8 cellular contexts compared by ENCODE assay signal in the genomic region with DNA sequence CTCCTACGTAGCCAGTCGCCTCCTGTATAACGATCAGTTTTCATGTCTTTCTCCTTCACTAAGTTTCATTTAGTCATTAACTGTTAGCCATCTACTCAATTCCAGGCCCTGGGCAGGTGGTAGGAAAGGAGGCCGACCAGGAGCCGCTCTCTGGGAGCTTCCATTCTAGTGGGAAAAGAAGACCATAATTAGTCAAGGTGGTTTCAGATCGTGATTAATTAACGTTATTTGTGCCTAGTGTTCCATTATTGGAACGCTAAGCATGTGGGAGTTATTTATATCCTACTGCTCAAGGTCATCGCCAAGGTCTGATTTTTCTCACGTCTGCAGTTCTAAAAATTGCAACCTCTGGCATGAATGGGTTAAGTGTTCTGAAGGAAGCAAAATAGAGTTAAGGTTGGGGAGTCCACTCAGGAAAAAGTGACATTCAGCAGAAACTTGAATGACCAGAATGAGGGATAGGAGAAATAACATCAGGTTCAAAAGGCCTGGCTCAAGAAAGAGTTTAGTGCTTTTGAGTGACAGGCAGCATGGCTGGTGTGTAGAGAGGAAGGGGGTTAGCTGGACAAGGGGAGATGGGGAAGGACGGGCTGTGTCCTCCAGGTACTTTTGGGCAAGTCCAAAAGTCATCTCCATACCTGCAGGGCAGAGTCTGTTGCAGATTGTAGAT. TPM values are rescaled to one million over a fixed set of nuclear protein-coding genes. Genes with fewer than 3 reads are reported as not detected.
A peak's percentile ranks its signal among the peaks of the same experiment; 100 is the strongest.
DNase-seq lines count a peak whose midpoint lies in the region; ATAC-seq and TF ChIP-seq lines count a peak whose summit lies in the region.

No MANE protein-coding gene starts in this region.

- H3K27ac Mint-ChIP-seq in HFFc6: peak overlapping the region; percentile 98
- peak overlapping the region; percentile 96 for H3K27ac Mint-ChIP-seq in activated CD8-positive, alpha-beta T cell treated with anti-CD3 and anti-CD28 coated beads for 36 hours
- H3K27ac Mint-ChIP-seq in stimulated activated memory B cell treated with anti-CD40 and anti-IgM and Interleukin-4, amounts not matched to agents 10 μg/mL and 1 μg/mL and 100 μg/mL, for 72 hours: peak overlapping the region; percentile 98

- H3K27me3 Mint-ChIP-seq in HFFc6 (ENCODE audit: insufficient read depth): no peaks in the 10 kb centered on the region
- no peaks in the 10 kb centered on the region for H3K27me3 Mint-ChIP-seq in activated CD8-positive, alpha-beta T cell treated with anti-CD3 and anti-CD28 coated beads for 36 hours
- no peaks in the 10 kb centered on the region for H3K27me3 Mint-ChIP-seq in stimulated activated memory B cell treated with anti-CD40 and anti-IgM and Interleukin-4, amounts not matched to agents 10 μg/mL and 1 μg/mL and 100 μg/mL, for 72 hours

- peak overlapping the region; percentile 85 for H3K4me3 ChIP-seq in iPS-11a (ENCODE audit: low read depth, low read length)

- no peak for DNase-seq in HFFc6
- DNase-seq in activated CD8-positive, alpha-beta T cell treated with anti-CD3 and anti-CD28 coated beads for 36 hours: no peak
- DNase-seq in GM10248 (ENCODE audit: extremely low spot score): no peak
- no peak for DNase-seq in DMS79 (lab: John Stamatoyannopoulos, UW)
- no peak for DNase-seq in A172 (ENCODE audit: low spot score)

- CTCF ChIA-PET in activated CD8-positive, alpha-beta T cell treated with anti-CD3 and anti-CD28 coated beads for 36 hours (lab: Charles Lee): interaction anchor here (0.9 to 2.1 kb wide), 5 partner anchors 9 to 272 kb away, joined by 3 to 10 read pairs (median 4); no protein-coding TSS in a partner anchor
- CTCF ChIA-PET in GM10248 (lab: Yijun Ruan, JAX): interaction anchor here (0.6 to 2.9 kb wide), 7 partner anchors 11 to 66 kb away, joined by 3 to 16 read pairs (median 4); no protein-coding TSS in a partner anchor

- peaks cover 16% of the 10 kb centered on the region; the same call in 1 of the 2 replicates for H3K36me3 Mint-ChIP-seq in HFFc6 (ENCODE audit: low read depth)
- H3K36me3 Mint-ChIP-seq in activated CD8-positive, alpha-beta T cell treated with anti-CD3 and anti-CD28 coated beads for 36 hours (ENCODE audit: low read depth): peaks cover 27% of the 10 kb centered on the region
- peaks cover 18% of the 10 kb centered on the region for H3K36me3 Mint-ChIP-seq in stimulated activated memory B cell treated with anti-CD40 and anti-IgM and Interleukin-4, amounts not matched to agents 10 μg/mL and 1 μg/mL and 100 μg/mL, for 72 hours

- no peaks in the 10 kb centered on the region for H3K9me3 Mint-ChIP-seq in HFFc6
- H3K9me3 Mint-ChIP-seq in activated CD8-positive, alpha-beta T cell treated with anti-CD3 and anti-CD28 coated beads for 36 hours: no peaks in the 10 kb centered on the region
- peaks cover 5% of the 10 kb centered on the region for H3K9me3 Mint-ChIP-seq in stimulated activated memory B cell treated with anti-CD40 and anti-IgM and Interleukin-4, amounts not matched to agents 10 μg/mL and 1 μg/mL and 100 μg/mL, for 72 hours

- H3K4me3 Mint-ChIP-seq in HFFc6: peak overlapping the region; percentile 96
- peak overlapping the region; percentile 97 for H3K4me3 Mint-ChIP-seq in activated CD8-positive, alpha-beta T cell treated with anti-CD3 and anti-CD28 coated beads for 36 hours
- peak overlapping the region; percentile 93 for H3K4me3 Mint-ChIP-seq in stimulated activated memory B cell treated with anti-CD40 and anti-IgM and Interleukin-4, amounts not matched to agents 10 μg/mL and 1 μg/mL and 100 μg/mL, for 72 hours

- POLR2A ChIA-PET in activated CD8-positive, alpha-beta T cell treated with anti-CD3 and anti-CD28 coated beads for 36 hours (lab: Charles Lee): interaction anchor here (0.6 to 3.1 kb wide), 8 partner anchors 9 to 219 kb away, joined by 3 to 14 read pairs (median 6); no protein-coding TSS in a partner anchor
- POLR2A ChIA-PET in GM10248 (lab: Yijun Ruan, JAX): no interaction called here

- no peak for TF ChIP-seq CTCF in HFFc6 (IDR thresholded peaks at IDR 0.05)
- TF ChIP-seq CTCF in activated CD8-positive, alpha-beta T cell treated with anti-CD3 and anti-CD28 coated beads for 36 hours (IDR thresholded peaks at IDR 0.05): no peak
- no peak for TF ChIP-seq CTCF in GM10248 (IDR thresholded peaks at IDR 0.05; ENCODE audit: control extremely low read depth, extremely low read depth, low read depth, missing control alignments)

- ATAC-seq in activated CD8-positive, alpha-beta T cell treated with anti-CD3 and anti-CD28 coated beads for 36 hours: no peak
- no peak for ATAC-seq in stimulated activated memory B cell treated with anti-CD40 and anti-IgM and Interleukin-4, amounts not matched to agents 10 μg/mL and 1 μg/mL and 100 μg/mL, for 72 hours
- ATAC-seq in HG03025 (IDR thresholded peaks at IDR 0.05; ENCODE audit: low FRiP score, unreplicated experiment): no peak

- intact Hi-C loops in activated CD8-positive, alpha-beta T cell treated with anti-CD3 and anti-CD28 coated beads for 36 hours (cut with micrococcal nuclease): loop anchor here (10.0 kb wide), 1 partner anchor 99 kb away; a partner anchor contains a TSS

- H3K4me1 Mint-ChIP-seq in HFFc6 (ENCODE audit: low read depth): peaks cover 36% of the 10 kb centered on the region
- peaks cover 43% of the 10 kb centered on the region for H3K4me1 Mint-ChIP-seq in activated CD8-positive, alpha-beta T cell treated with anti-CD3 and anti-CD28 coated beads for 36 hours (ENCODE audit: low read depth)
- H3K4me1 Mint-ChIP-seq in stimulated activated memory B cell treated with anti-CD40 and anti-IgM and Interleukin-4, amounts not matched to agents 10 μg/mL and 1 μg/mL and 100 μg/mL, for 72 hours: peaks cover 44% of the 10 kb centered on the region

RNA-seq across cellular contexts. Expression of a gene that starts 0.8 kb away (rescaled TPM):
- total RNA-seq in HFFc6 (2021; fragmentation: NEBNext Ultra II Directional; extraction: Animal tissue kit (Norgen Biotek cat#: 25700)): 1 to 10 TPM; 7.1 to 8.0 (median 7.4) TPM
- 10 to 100 TPM in 1 of 2 experiments, 1 to 10 TPM in 1; 9.4 to 11.3 TPM for total RNA-seq in activated CD8-positive, alpha-beta T cell treated with anti-CD3 and anti-CD28 coated beads for 36 hours
- 9.9 and 10.6 TPM in 2 replicates for total RNA-seq in A172 (2014; rRNA removed; shearing (Covaris generic))
